8 cellular contexts compared by ENCODE assay signal in genomic region chr4:112231779-112232713, GRCh38.
DNase-seq lines count a peak whose midpoint lies in the region; ATAC-seq lines count a peak whose summit lies in the region.

Gene AP1AR (plus strand): TSS chr4:112231787. CDS start chr4:112232092, 305 bp downstream.

- peak; percentile 53 for ATAC-seq in GM18861 (IDR thresholded peaks at IDR 0.05; ENCODE audit: unreplicated experiment)
- peak; percentile 71 for ATAC-seq in HG03095 (IDR thresholded peaks at IDR 0.05; ENCODE audit: unreplicated experiment)

- DNase-seq in AG08396 (ENCODE audit: low spot score): peak; percentile 86
- DNase-seq in NCI-H2227 (lab: John Stamatoyannopoulos, UW; ENCODE audit: unreplicated experiment): peak; percentile 86
- DNase-seq in activated CD4-positive, CD25-positive, alpha-beta regulatory T cell treated with anti-CD3 and anti-CD28 coated beads, Interleukin-2, amount 50 U/mL, for 16 hours (ENCODE audit: low read depth, low spot score): peak; percentile 55
- peak; percentile 76 for DNase-seq in central memory CD4-positive, alpha-beta T cell
- DNase-seq in islet precursor cell: peak; percentile 96
- DNase-seq in stimulated activated CD4-positive, alpha-beta T cell treated with anti-CD3 and anti-CD28 coated beads, Interleukin-15, amount 100 ng/mL, for 1 hour (ENCODE audit: low read depth in 1 of 2, low spot score in 1 of 2): peak; percentile 54 to 69

Comparison
In these comparisons a context has a peak if more than half of its experiments do, and no peak if none do; other contexts are left out.
1. Peak in every context shown above with its lines: DNase-seq and ATAC-seq.